8 cellular contexts compared by ENCODE assay signal in genomic region chr1:30756545-30757195, GRCh38. TPM values are rescaled to one million over a fixed set of nuclear protein-coding genes. Genes with fewer than 3 reads are reported as not detected.
DNase-seq lines count a peak whose midpoint lies in the region; ATAC-seq and TF ChIP-seq lines count a peak whose summit lies in the region.

No MANE protein-coding gene starts in this region.

- H3K4me1 ChIP-seq in RWPE2 (ENCODE audit: insufficient read depth, poor library complexity, severe bottlenecking) (peaks cover 22% of the 10 kb centered on the region), heart right ventricle (peaks cover 3 to 97% (median 21%) of the 10 kb centered on the region in 9 donors), skeletal muscle tissue (ENCODE audit: control insufficient read depth in 3 of 3, insufficient read depth in 3 of 3, low read length in 3 of 3) (peaks cover 19 to 32% (median 32%) of the 10 kb centered on the region in 3 donors), BE2C (no peaks in the 10 kb centered on the region)

- H3K27me3 ChIP-seq in RWPE2 (ENCODE audit: insufficient read depth, poor library complexity, severe bottlenecking) (no peaks in the 10 kb centered on the region), heart right ventricle (peaks cover 0 to 20% (median 4%) of the 10 kb centered on the region in 7 donors), skeletal muscle tissue (ENCODE audit: control insufficient read depth in 3 of 3, insufficient read depth in 3 of 3, low read length in 3 of 3) (no peaks in the 10 kb centered on the region), BE2C (no peaks in the 10 kb centered on the region)

- intact Hi-C loops in heart right ventricle (cut with DNase I), result no loop called here

- H3K9me3 Mint-ChIP-seq in activated naive CD4-positive, alpha-beta T cell treated with anti-CD3 and anti-CD28 coated beads, Interleukin-2, amount 10 ng/mL, durations not matched to agents 7 days and 5 days, result no peaks in the 10 kb centered on the region

- peak overlapping the region; percentile 51 to 62 (median 60) for H3K9ac ChIP-seq in skeletal muscle tissue (ENCODE audit: low read depth in 1 of 3, low read length in 3 of 3)

- DNase-seq in RWPE2 (ENCODE audit: low spot score), result no peak
- DNase-seq in activated naive CD4-positive, alpha-beta T cell treated with anti-CD3 and anti-CD28 coated beads, Interleukin-2, amount 10 ng/mL, durations not matched to agents 7 days and 5 days, result peak; percentile 82
- DNase-seq in heart right ventricle, result peak; percentile 46 to 49
- DNase-seq in BE2C, result no peak
- no peak for DNase-seq in NCI-H146 (lab: John Stamatoyannopoulos, UW)
- no peak for DNase-seq in NCI-H1417 (lab: John Stamatoyannopoulos, UW)

- CTCF ChIA-PET in activated naive CD4-positive, alpha-beta T cell treated with anti-CD3 and anti-CD28 coated beads, Interleukin-2, amount 10 ng/mL, durations not matched to agents 7 days and 5 days (lab: Charles Lee), result interaction anchor here (1.4 to 7.7 kb wide), 5 partner anchors 12 to 155 kb away, joined by 3 to 50 read pairs (median 23); no protein-coding TSS in a partner anchor

- TF ChIP-seq CTCF in GM12875 (IDR thresholded peaks at IDR 0.05; ENCODE audit: borderline replicate concordance, insufficient read depth, low read depth, low read length), result no peak
- TF ChIP-seq CTCF in RWPE2 (IDR thresholded peaks at IDR 0.05; ENCODE audit: poor library complexity, severe bottlenecking), result no peak
- no peak for TF ChIP-seq CTCF in heart right ventricle (IDR thresholded peaks at IDR 0.05)
- no peak for TF ChIP-seq CTCF in BE2C (IDR thresholded peaks at IDR 0.05; ENCODE audit: low read depth, low read length)

- H3K9me3 ChIP-seq in RWPE2 (ENCODE audit: severe bottlenecking), result no peaks in the 10 kb centered on the region
- H3K9me3 ChIP-seq in heart right ventricle, result no peaks in the 10 kb centered on the region
- H3K9me3 ChIP-seq in skeletal muscle tissue (ENCODE audit: control insufficient read depth in 3 of 3, low read length in 3 of 3), result no peaks in the 10 kb centered on the region
- H3K9me3 ChIP-seq in BE2C, result no peaks in the 10 kb centered on the region

- H3K27ac Mint-ChIP-seq in activated naive CD4-positive, alpha-beta T cell treated with anti-CD3 and anti-CD28 coated beads, Interleukin-2, amount 10 ng/mL, durations not matched to agents 7 days and 5 days, result peak overlapping the region; percentile 96

- H3K4me3 Mint-ChIP-seq in activated naive CD4-positive, alpha-beta T cell treated with anti-CD3 and anti-CD28 coated beads, Interleukin-2, amount 10 ng/mL, durations not matched to agents 7 days and 5 days, result peak overlapping the region; percentile 98

- ATAC-seq in RWPE2 (ENCODE audit: low read depth) (peak; percentile 95), heart right ventricle (peak; percentile 53 to 84 (median 74))

- peak overlapping the region; percentile 60 for H3K27ac ChIP-seq in RWPE2 (ENCODE audit: poor library complexity, severe bottlenecking)
- peak overlapping the region; percentile 15 to 99 (median 62) for H3K27ac ChIP-seq in heart right ventricle
- peak overlapping the region; percentile 78 for H3K27ac ChIP-seq in skeletal muscle tissue (ENCODE audit: low read depth, low read length)

- peaks cover 84% of the 10 kb centered on the region for H3K4me1 Mint-ChIP-seq in activated naive CD4-positive, alpha-beta T cell treated with anti-CD3 and anti-CD28 coated beads, Interleukin-2, amount 10 ng/mL, durations not matched to agents 7 days and 5 days

- no peaks in the 10 kb centered on the region for H3K27me3 Mint-ChIP-seq in activated naive CD4-positive, alpha-beta T cell treated with anti-CD3 and anti-CD28 coated beads, Interleukin-2, amount 10 ng/mL, durations not matched to agents 7 days and 5 days

- 59 to 68% methylated on average over 11 of the region's 11 CpGs for WGBS in heart right ventricle, 2 donors

- no peaks in the 10 kb centered on the region for H3K36me3 ChIP-seq in RWPE2 (ENCODE audit: low read depth)
- H3K36me3 ChIP-seq in heart right ventricle, result peaks cover 0 to 14% (median 0%) of the 10 kb centered on the region in 9 donors
- H3K36me3 ChIP-seq in skeletal muscle tissue (ENCODE audit: control insufficient read depth in 3 of 3, insufficient read depth in 3 of 3, low read length in 3 of 3), result no peaks in the 10 kb centered on the region
- H3K36me3 ChIP-seq in BE2C, result no peaks in the 10 kb centered on the region

- peak overlapping the region; percentile 96 for H3K4me3 ChIP-seq in GM12875 (ENCODE audit: low read depth, low read length)
- H3K4me3 ChIP-seq in RWPE2 (ENCODE audit: severe bottlenecking), result no peak overlapping the region
- H3K4me3 ChIP-seq in heart right ventricle, result peak overlapping the region in 9 of 10 donors; percentile 14 to 73 (median 40)
- peak overlapping the region; percentile 54 to 66 (median 57) for H3K4me3 ChIP-seq in skeletal muscle tissue (ENCODE audit: low read length in 3 of 3)
- no peak overlapping the region for H3K4me3 ChIP-seq in BE2C (ENCODE audit: low read depth, low read length)

- H3K36me3 Mint-ChIP-seq in activated naive CD4-positive, alpha-beta T cell treated with anti-CD3 and anti-CD28 coated beads, Interleukin-2, amount 10 ng/mL, durations not matched to agents 7 days and 5 days, result peaks cover 51% of the 10 kb centered on the region

RNA-seq across cellular contexts. Expression of gene LAPTM5, which starts 0.9 kb away (rescaled TPM):
- total RNA-seq in heart right ventricle (100 to 1,000 TPM in 1 of 10 donors, 10 to 100 TPM in 6, 1 to 10 TPM in 3; 5.9 to 114 (median 12.9) TPM), skeletal muscle tissue (7.3 TPM)
- polyA plus RNA-seq in heart right ventricle, result 10 to 100 TPM; 13.2 to 33.5 TPM
- polyA plus RNA-seq in BE2C (2012; ENCODE audit: insufficient read depth, insufficient read length, low read depth), result 0.77 TPM

RNA-seq across cellular contexts. Expression of gene MATN1, which starts 33.3 kb away (rescaled TPM):
- total RNA-seq in heart right ventricle, result not detected
- polyA plus RNA-seq in heart right ventricle, result not detected
- 1.6 TPM for total RNA-seq in skeletal muscle tissue
- polyA plus RNA-seq in BE2C (2012; ENCODE audit: insufficient read depth, insufficient read length, low read depth), result not detected

Comparison
In these comparisons a context has a peak if more than half of its experiments do, and no peak if none do; other contexts are left out.
1. H3K4me3 ChIP-seq: peak in GM12875 (single experiment), heart right ventricle (9 of 10) and skeletal muscle tissue (3 of 3); none in RWPE2 (single experiment) and BE2C (single experiment).
2. DNase-seq: peak in activated naive CD4-positive, alpha-beta T cell treated with anti-CD3 and anti-CD28 coated beads, Interleukin-2, amount 10 ng/mL, durations not matched to agents 7 days and 5 days (single experiment) and heart right ventricle (2 of 2); none in RWPE2 (single experiment), BE2C (single experiment), NCI-H146 (single experiment) and NCI-H1417 (0 of 3).
3. Peak in every context shown above with its lines, with median percentiles within 50 percentile points of each other: H3K27ac ChIP-seq.